In the genomic region with DNA sequence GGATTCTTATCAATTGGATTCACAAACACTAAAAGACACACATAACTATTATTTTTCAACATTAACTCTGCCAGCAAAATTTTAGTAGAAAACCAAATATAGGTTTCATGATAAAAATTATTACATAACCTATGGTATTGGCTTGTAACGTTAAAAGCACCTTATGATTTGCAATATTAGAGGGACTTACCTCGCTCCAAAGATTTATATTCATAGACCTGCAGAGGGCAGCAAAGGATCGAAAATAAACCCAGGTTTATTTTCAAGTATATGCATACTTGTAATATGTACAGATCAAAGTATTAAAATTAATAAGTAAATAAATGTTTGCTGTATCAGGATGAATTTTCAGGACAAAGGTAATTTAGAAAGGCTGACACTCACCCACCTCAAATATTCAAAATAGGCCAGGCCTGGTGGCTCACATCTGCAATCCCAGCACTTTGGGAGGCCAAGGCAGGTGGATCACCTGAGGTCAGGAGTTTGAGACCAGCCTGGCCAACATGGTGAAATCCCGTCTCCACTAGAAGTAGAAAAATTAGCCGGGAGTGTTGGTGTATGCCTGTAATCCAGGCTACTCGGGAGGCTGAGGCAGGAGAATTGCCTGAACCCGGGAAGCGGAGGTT, we compare ENCODE assay signal across 8 cellular contexts. TPM values are rescaled to one million over a fixed set of nuclear protein-coding genes. Genes with fewer than 3 reads are reported as not detected.
DNase-seq lines count a peak whose midpoint lies in the region; ATAC-seq and TF ChIP-seq lines count a peak whose summit lies in the region.

No MANE protein-coding gene starts in this region.

- H3K27ac ChIP-seq in 22Rv1 = no peak overlapping the region

- H3K27ac Mint-ChIP-seq in activated T-helper 17 cell treated with anti-CD3 and anti-CD28 coated beads, Interleukin-2, amount 50 U/mL, for 72 hours = no peak overlapping the region

- H3K27me3 Mint-ChIP-seq in activated T-helper 17 cell treated with anti-CD3 and anti-CD28 coated beads, Interleukin-2, amount 50 U/mL, for 72 hours = no peaks in the 10 kb centered on the region

- H3K4me1 Mint-ChIP-seq in activated T-helper 17 cell treated with anti-CD3 and anti-CD28 coated beads, Interleukin-2, amount 50 U/mL, for 72 hours = no peaks in the 10 kb centered on the region

- H3K4me3 Mint-ChIP-seq in activated T-helper 17 cell treated with anti-CD3 and anti-CD28 coated beads, Interleukin-2, amount 50 U/mL, for 72 hours = no peak overlapping the region

- peaks cover 100% of the 10 kb centered on the region for H3K36me3 Mint-ChIP-seq in activated T-helper 17 cell treated with anti-CD3 and anti-CD28 coated beads, Interleukin-2, amount 50 U/mL, for 72 hours (ENCODE audit: low read depth)

- peak; percentile 54 for TF ChIP-seq CTCF in 22Rv1 (IDR thresholded peaks at IDR 0.05)

- no peak for ATAC-seq in activated T-helper 17 cell treated with anti-CD3 and anti-CD28 coated beads, Interleukin-2, amount 50 U/mL, for 72 hours (replicated peaks)

- no peaks in the 10 kb centered on the region for H3K9me3 Mint-ChIP-seq in activated T-helper 17 cell treated with anti-CD3 and anti-CD28 coated beads, Interleukin-2, amount 50 U/mL, for 72 hours

- DNase-seq in DMS53 treated with DMSO at 0.1 percent for 48 hours (lab: John Stamatoyannopoulos, UW; ENCODE audit: unreplicated experiment) = peak; percentile 22
- DNase-seq in NCI-H146 treated with DMSO at 0.1 percent for 48 hours (lab: John Stamatoyannopoulos, UW; ENCODE audit: unreplicated experiment) = peak; percentile 25
- peak; percentile 62 for DNase-seq in cerebellar cortex (ENCODE audit: low spot score)
- DNase-seq in myocyte (ENCODE audit: low read depth) = peak; percentile 49
- no peak for DNase-seq in stimulated activated CD8-positive, alpha-beta memory T cell treated with anti-CD3 and anti-CD28 coated beads, Interleukin-4, amount 100 ng/mL, for 48 hours
- no peak for DNase-seq in NCI-H774 (lab: John Stamatoyannopoulos, UW)

RNA-seq across cellular contexts. Expression of gene LRPPRC, which starts 45.3 kb away (rescaled TPM):
- 76.8 and 80.3 TPM in 2 replicates for total RNA-seq in myocyte
- 21.4 TPM for polyA plus RNA-seq in myocyte (2012)
- total RNA-seq in activated T-helper 17 cell treated with anti-CD3 and anti-CD28 coated beads, Interleukin-2, amount 50 U/mL, for 72 hours = 100 to 1,000 TPM; 109 to 172 TPM

Comparison
In these comparisons a context has a peak if more than half of its experiments do, and no peak if none do; other contexts are left out.
1. DNase-seq: peak in DMS53 treated with DMSO at 0.1 percent for 48 hours (single experiment), NCI-H146 treated with DMSO at 0.1 percent for 48 hours (single experiment), cerebellar cortex (single experiment) and myocyte (single experiment); none in stimulated activated CD8-positive, alpha-beta memory T cell treated with anti-CD3 and anti-CD28 coated beads, Interleukin-4, amount 100 ng/mL, for 48 hours (single experiment) and NCI-H774 (single experiment).